In the genomic region with DNA sequence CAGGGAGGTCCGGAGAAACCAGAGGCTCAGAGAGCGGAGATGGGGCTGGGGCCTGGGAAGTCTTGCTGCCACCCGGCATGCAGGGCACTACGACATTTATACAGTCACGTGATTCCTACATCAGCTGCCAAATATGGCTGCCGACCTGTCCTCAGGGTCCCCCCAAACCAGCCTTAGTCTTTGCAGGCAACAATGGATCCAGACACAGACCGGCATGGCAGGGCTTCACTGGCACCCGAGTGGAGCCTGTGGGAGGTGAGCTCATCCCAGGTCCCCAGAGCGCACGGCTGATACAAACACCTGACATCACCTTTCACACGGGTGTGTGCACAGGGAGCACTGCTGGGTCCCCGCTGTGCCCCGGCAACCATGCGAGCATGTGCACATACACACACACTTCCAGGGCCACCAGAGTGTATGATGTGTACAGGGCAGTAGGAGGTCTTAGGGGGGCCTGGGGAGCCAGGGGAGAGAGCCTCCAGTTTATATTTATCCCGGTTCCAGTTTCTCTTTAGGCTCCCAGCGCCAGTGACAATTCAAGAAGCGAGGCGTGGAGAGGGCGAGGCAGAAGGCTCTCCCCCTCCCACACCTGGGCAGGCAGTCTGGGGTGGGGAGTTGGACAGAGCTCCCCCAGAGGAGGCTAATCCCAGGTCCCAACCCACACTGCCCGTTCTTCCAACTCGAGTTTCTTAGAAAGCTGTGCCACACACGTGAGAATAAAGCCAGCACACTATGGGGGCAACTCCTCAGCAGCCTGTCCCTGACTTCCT, we compare ENCODE assay signal across 10 cellular contexts. TPM values are rescaled to one million over a fixed set of nuclear protein-coding genes. Genes with fewer than 3 reads are reported as not detected.
DNase-seq lines count a peak whose midpoint lies in the region; ATAC-seq, FAIRE-seq and TF ChIP-seq lines count a peak whose summit lies in the region.
"Had no signal": no experiment of that assay in that cellular context is flagged by ENCODE, and none has a peak within 500 bp of the region (broad histone marks: within the 10 kb centered on the region; RNA-seq: fewer than 3 reads in every experiment).

No MANE protein-coding gene starts in this region.

- H3K4me1 Mint-ChIP-seq in T-helper 1 cell treated with Interleukin-12 subunit alpha and Interleukin-12 subunit beta and Interleukin-4 antibody, amounts not matched to agents 30 μg/mL and 1 μg/mL, for 36 hours (ENCODE audit: low read depth), result peaks cover 22% of the 10 kb centered on the region
- H3K4me1 Mint-ChIP-seq in activated naive CD8-positive, alpha-beta T cell treated with anti-CD3 and anti-CD28 coated beads, Interleukin-2, amount 10 ng/mL, durations not matched to agents 7 days and 5 days, result peaks cover 27% of the 10 kb centered on the region

- POLR2A ChIA-PET in activated naive CD8-positive, alpha-beta T cell treated with anti-CD3 and anti-CD28 coated beads, Interleukin-2, amount 10 ng/mL, durations not matched to agents 7 days and 5 days (lab: Charles Lee), result interaction anchor here (2.2 to 3.5 kb wide), 3 partner anchors 9 to 96 kb away, joined by 10 to 41 read pairs (median 20); a partner anchor contains a TSS

- no peak for TF ChIP-seq CTCF in kidney (IDR thresholded peaks at IDR 0.05; ENCODE audit: borderline replicate concordance, extremely low read depth, insufficient read depth)

- DNase-seq in T-helper 1 cell (no peak), kidney (no peak), NCI-H774 (lab: John Stamatoyannopoulos, UW) (no peak)
- no peak for DNase-seq in activated naive CD8-positive, alpha-beta T cell treated with anti-CD3 and anti-CD28 coated beads, Interleukin-2, amount 10 ng/mL, durations not matched to agents 7 days and 5 days

- peak overlapping the region; percentile 65 to 74 for H3K4me3 ChIP-seq in kidney (ENCODE audit: low read length in 2 of 2)

- H3K9me3 Mint-ChIP-seq in T-helper 1 cell treated with Interleukin-12 subunit alpha and Interleukin-12 subunit beta and Interleukin-4 antibody, amounts not matched to agents 30 μg/mL and 1 μg/mL, for 36 hours, result no peaks in the 10 kb centered on the region
- no peaks in the 10 kb centered on the region for H3K9me3 Mint-ChIP-seq in activated naive CD8-positive, alpha-beta T cell treated with anti-CD3 and anti-CD28 coated beads, Interleukin-2, amount 10 ng/mL, durations not matched to agents 7 days and 5 days

- FAIRE-seq in kidney (lab: Jason Lieb, UNC), result no peak
- FAIRE-seq: bronchial epithelial cell, D721Med had no signal

- ATAC-seq in activated naive CD8-positive, alpha-beta T cell treated with anti-CD3 and anti-CD28 coated beads, Interleukin-2, amount 10 ng/mL, durations not matched to agents 7 days and 5 days (ENCODE audit: low read depth), result no peak
- ATAC-seq in HG03521 (IDR thresholded peaks at IDR 0.05; ENCODE audit: unreplicated experiment), result no peak
- ATAC-seq in HG03457 (IDR thresholded peaks at IDR 0.05; ENCODE audit: unreplicated experiment), result no peak

- H3K27ac Mint-ChIP-seq in T-helper 1 cell treated with Interleukin-12 subunit alpha and Interleukin-12 subunit beta and Interleukin-4 antibody, amounts not matched to agents 30 μg/mL and 1 μg/mL, for 36 hours, result no peak overlapping the region
- peak overlapping the region; percentile 81 for H3K27ac Mint-ChIP-seq in activated naive CD8-positive, alpha-beta T cell treated with anti-CD3 and anti-CD28 coated beads, Interleukin-2, amount 10 ng/mL, durations not matched to agents 7 days and 5 days

- H3K27ac ChIP-seq in kidney (ENCODE audit: low read depth in 2 of 2, low read length in 2 of 2) (peak overlapping the region; percentile 90 to 92), temporal lobe (ENCODE audit: low read depth, low read length) (peak overlapping the region; percentile 85)

- H3K9ac ChIP-seq in kidney (ENCODE audit: low read length in 2 of 2), result peak overlapping the region; percentile 2 to 61

- H3K27me3 Mint-ChIP-seq in T-helper 1 cell treated with Interleukin-12 subunit alpha and Interleukin-12 subunit beta and Interleukin-4 antibody, amounts not matched to agents 30 μg/mL and 1 μg/mL, for 36 hours (ENCODE audit: low read depth), result peaks cover 11% of the 10 kb centered on the region
- peaks cover 1% of the 10 kb centered on the region for H3K27me3 Mint-ChIP-seq in activated naive CD8-positive, alpha-beta T cell treated with anti-CD3 and anti-CD28 coated beads, Interleukin-2, amount 10 ng/mL, durations not matched to agents 7 days and 5 days

- H3K36me3 ChIP-seq in kidney (ENCODE audit: control insufficient read depth in 1 of 2, insufficient read depth in 2 of 2, low read length in 2 of 2), result peaks cover 13 to 18% of the 10 kb centered on the region in 2 donors

- intact Hi-C loops in kidney (cut with DNase I), result no loop called here

- no peaks in the 10 kb centered on the region for H3K9me3 ChIP-seq in kidney (ENCODE audit: control insufficient read depth in 1 of 2, low read length in 2 of 2)

- peak overlapping the region; percentile 80 for H3K4me3 Mint-ChIP-seq in T-helper 1 cell treated with Interleukin-12 subunit alpha and Interleukin-12 subunit beta and Interleukin-4 antibody, amounts not matched to agents 30 μg/mL and 1 μg/mL, for 36 hours
- peak overlapping the region; percentile 85 for H3K4me3 Mint-ChIP-seq in activated naive CD8-positive, alpha-beta T cell treated with anti-CD3 and anti-CD28 coated beads, Interleukin-2, amount 10 ng/mL, durations not matched to agents 7 days and 5 days

- peaks cover 0 to 14% of the 10 kb centered on the region in 2 donors for H3K4me1 ChIP-seq in kidney (ENCODE audit: control insufficient read depth in 1 of 2, insufficient read depth in 1 of 2, low read depth in 1 of 2, low read length in 2 of 2)

- peaks cover 13% of the 10 kb centered on the region for H3K36me3 Mint-ChIP-seq in T-helper 1 cell treated with Interleukin-12 subunit alpha and Interleukin-12 subunit beta and Interleukin-4 antibody, amounts not matched to agents 30 μg/mL and 1 μg/mL, for 36 hours (ENCODE audit: low read depth)
- peaks cover 8% of the 10 kb centered on the region for H3K36me3 Mint-ChIP-seq in activated naive CD8-positive, alpha-beta T cell treated with anti-CD3 and anti-CD28 coated beads, Interleukin-2, amount 10 ng/mL, durations not matched to agents 7 days and 5 days

RNA-seq across cellular contexts. Expression of a gene that starts 2.7 kb away (rescaled TPM):
- total RNA-seq in activated naive CD8-positive, alpha-beta T cell treated with anti-CD3 and anti-CD28 coated beads, Interleukin-2, amount 10 ng/mL, durations not matched to agents 7 days and 5 days, result 10 to 100 TPM; 28.8 to 30.6 TPM
- total RNA-seq in kidney, result 44.6 TPM
- 11.1 TPM for polyA plus RNA-seq in kidney (ENCODE audit: insufficient read depth, low read depth, low replicate concordance)
- total RNA-seq in temporal lobe, result 42.8 TPM

RNA-seq across cellular contexts. Expression of a gene that starts 9.4 kb away (rescaled TPM):
- total RNA-seq in activated naive CD8-positive, alpha-beta T cell treated with anti-CD3 and anti-CD28 coated beads, Interleukin-2, amount 10 ng/mL, durations not matched to agents 7 days and 5 days, result 10 to 100 TPM; 31.2 to 33.9 TPM
- total RNA-seq in kidney, result 10.8 TPM
- 19.2 TPM for polyA plus RNA-seq in kidney (ENCODE audit: insufficient read depth, low read depth, low replicate concordance)
- 5.4 TPM for total RNA-seq in temporal lobe

RNA-seq across cellular contexts. Expression of a gene that starts 23.4 kb away (rescaled TPM):
- total RNA-seq in activated naive CD8-positive, alpha-beta T cell treated with anti-CD3 and anti-CD28 coated beads, Interleukin-2, amount 10 ng/mL, durations not matched to agents 7 days and 5 days, result 10 to 100 TPM; 16.5 to 17.8 TPM
- 4.0 TPM for total RNA-seq in kidney
- 1.6 TPM for polyA plus RNA-seq in kidney (ENCODE audit: insufficient read depth, low read depth, low replicate concordance)
- total RNA-seq in temporal lobe, result 5.2 TPM

RNA-seq across cellular contexts. Expression of a gene that starts 51.1 kb away (rescaled TPM):
- total RNA-seq in activated naive CD8-positive, alpha-beta T cell treated with anti-CD3 and anti-CD28 coated beads, Interleukin-2, amount 10 ng/mL, durations not matched to agents 7 days and 5 days, result 10 to 100 TPM; 34.6 to 34.7 TPM
- 26.1 TPM for total RNA-seq in kidney
- polyA plus RNA-seq in kidney (ENCODE audit: insufficient read depth, low read depth, low replicate concordance), result 6.9 TPM
- total RNA-seq in temporal lobe, result 19.2 TPM
